Comparison of ENCODE assay signal across 8 cellular contexts in genomic region chr19:35029737-35030256, GRCh38. TPM values are rescaled to one million over a fixed set of nuclear protein-coding genes. Genes with fewer than 3 reads are reported as not detected.
DNase-seq lines count a peak whose midpoint lies in the region; ATAC-seq, FAIRE-seq and TF ChIP-seq lines count a peak whose summit lies in the region.

No MANE protein-coding gene starts in this region.

- no peaks in the 10 kb centered on the region for H3K79me2 ChIP-seq in keratinocyte (ENCODE audit: control insufficient read depth, insufficient read depth, low read length)

- intact Hi-C loops in activated CD4-positive, alpha-beta T cell treated with anti-CD3 and anti-CD28 coated beads, Interleukin-2, amount 10 ng/mL, durations not matched to agents 24 days and 14 days (cut with micrococcal nuclease): no loop called here

- no peak for FAIRE-seq in keratinocyte (lab: Jason Lieb, UNC)

- H3K27ac ChIP-seq in keratinocyte (ENCODE audit: control insufficient read depth, insufficient read depth, low read length): no peak overlapping the region
- no peak overlapping the region for H3K27ac ChIP-seq in thoracic aorta

- H4K20me1 ChIP-seq in keratinocyte (ENCODE audit: control insufficient read depth, extremely low read depth, insufficient read depth, low read length): no peaks in the 10 kb centered on the region

- peak overlapping the region; percentile 52 for H3K4me3 Mint-ChIP-seq in activated CD4-positive, alpha-beta T cell treated with anti-CD3 and anti-CD28 coated beads, Interleukin-2, amount 10 ng/mL, durations not matched to agents 24 days and 14 days
- peak overlapping the region; percentile 50 for H3K4me3 Mint-ChIP-seq in activated naive CD8-positive, alpha-beta T cell treated with anti-CD3 and anti-CD28 coated beads for 36 hours

- peak overlapping the region; percentile 56 for H3K4me2 ChIP-seq in keratinocyte (ENCODE audit: control insufficient read depth, extremely low read depth, insufficient read depth, low read depth, low read length)

- peaks cover 28% of the 10 kb centered on the region for H3K36me3 Mint-ChIP-seq in activated CD4-positive, alpha-beta T cell treated with anti-CD3 and anti-CD28 coated beads, Interleukin-2, amount 10 ng/mL, durations not matched to agents 24 days and 14 days (ENCODE audit: low read depth)
- H3K36me3 Mint-ChIP-seq in activated naive CD8-positive, alpha-beta T cell treated with anti-CD3 and anti-CD28 coated beads for 36 hours: peaks cover 10% of the 10 kb centered on the region

- H3K27me3 ChIP-seq in keratinocyte (ENCODE audit: control insufficient read depth, extremely low read depth, insufficient read depth, low read length) (peaks cover 37% of the 10 kb centered on the region), thoracic aorta (replicated peaks; ENCODE audit: insufficient read depth) (no peaks in the 10 kb centered on the region)

- dilution Hi-C loops in keratinocyte (cut with MboI; ENCODE audit: extremely low pct_ligation_motif_present, low sequenced_read_pairs): no loop called here

- H3K27ac Mint-ChIP-seq in activated CD4-positive, alpha-beta T cell treated with anti-CD3 and anti-CD28 coated beads, Interleukin-2, amount 10 ng/mL, durations not matched to agents 24 days and 14 days: no peak overlapping the region
- H3K27ac Mint-ChIP-seq in activated naive CD8-positive, alpha-beta T cell treated with anti-CD3 and anti-CD28 coated beads for 36 hours: no peak overlapping the region

- no peak overlapping the region for H3K9ac ChIP-seq in keratinocyte (ENCODE audit: control insufficient read depth, extremely low read depth, insufficient read depth, low read length)

- H3K4me1 ChIP-seq in keratinocyte (ENCODE audit: control insufficient read depth, extremely low read depth, insufficient read depth, low read length): peaks cover 3% of the 10 kb centered on the region
- H3K4me1 ChIP-seq in thoracic aorta (ENCODE audit: control insufficient read depth in 1 of 2, low read depth in 2 of 2): peaks cover 8 to 10% of the 10 kb centered on the region in 2 donors

- H3K4me1 Mint-ChIP-seq in activated CD4-positive, alpha-beta T cell treated with anti-CD3 and anti-CD28 coated beads, Interleukin-2, amount 10 ng/mL, durations not matched to agents 24 days and 14 days: peaks cover 6% of the 10 kb centered on the region
- peaks cover 11% of the 10 kb centered on the region for H3K4me1 Mint-ChIP-seq in activated naive CD8-positive, alpha-beta T cell treated with anti-CD3 and anti-CD28 coated beads for 36 hours

- no peaks in the 10 kb centered on the region for H3K9me1 ChIP-seq in keratinocyte (ENCODE audit: control insufficient read depth, extremely low read depth, insufficient read depth, low read length)

- H3K27me3 Mint-ChIP-seq in activated CD4-positive, alpha-beta T cell treated with anti-CD3 and anti-CD28 coated beads, Interleukin-2, amount 10 ng/mL, durations not matched to agents 24 days and 14 days: peaks cover 25% of the 10 kb centered on the region
- H3K27me3 Mint-ChIP-seq in activated naive CD8-positive, alpha-beta T cell treated with anti-CD3 and anti-CD28 coated beads for 36 hours: peaks cover 14% of the 10 kb centered on the region

- no peak for DNase-seq in activated CD4-positive, alpha-beta T cell treated with anti-CD3 and anti-CD28 coated beads, Interleukin-2, amount 10 ng/mL, durations not matched to agents 24 days and 14 days
- no peak for DNase-seq in activated CD4-positive, alpha-beta T cell treated with anti-CD3 and anti-CD28 coated beads, Interleukin-2, amount 50 U/mL, for 1 hour
- no peak for DNase-seq in activated naive CD8-positive, alpha-beta T cell treated with anti-CD3 and anti-CD28 coated beads for 36 hours
- DNase-seq in keratinocyte (ENCODE audit: low read depth, low spot score) (no peak), thoracic aorta (ENCODE audit: low spot score) (no peak), NCI-H1092 treated with DMSO at 0.1 percent for 48 hours (lab: John Stamatoyannopoulos, UW) (no peak), cortex of kidney (lab: John Stamatoyannopoulos, UW) (no peak)

- H3K4me3 ChIP-seq in keratinocyte (ENCODE audit: control insufficient read depth in 2 of 3, extremely low read depth in 1 of 3, insufficient read depth in 2 of 3, low read depth in 1 of 3, low read length in 3 of 3) (peak overlapping the region in 1 of 3 experiments; percentile 13), thoracic aorta (peak overlapping the region; percentile 82)

- peaks cover 6 to 9% of the 10 kb centered on the region in 2 experiments for H3K36me3 ChIP-seq in keratinocyte (ENCODE audit: control insufficient read depth in 2 of 2, extremely low read depth in 1 of 2, insufficient read depth in 2 of 2, low read length in 2 of 2)
- H3K36me3 ChIP-seq in thoracic aorta: peaks cover 5% of the 10 kb centered on the region

- H3K9me3 ChIP-seq in keratinocyte (ENCODE audit: control insufficient read depth, low read depth, low read length) (no peaks in the 10 kb centered on the region), thoracic aorta (no peaks in the 10 kb centered on the region)

- no peak overlapping the region for H2AFZ ChIP-seq in keratinocyte (ENCODE audit: control insufficient read depth, low read length)

- ATAC-seq in thoracic aorta (ENCODE audit: insufficient number of reproducible peaks, low FRiP score, low read depth) (no peak), HG03095 (IDR thresholded peaks at IDR 0.05; ENCODE audit: unreplicated experiment) (no peak)

- TF ChIP-seq CTCF in keratinocyte (optimal IDR thresholded peaks at IDR 0.05 in 1 of 3, IDR thresholded peaks at IDR 0.05 in 1 of 3, conservative IDR thresholded peaks at IDR 0.05 in 1 of 3; ENCODE audit: extremely low read depth in 1 of 3, insufficient read depth in 2 of 3, low read length in 3 of 3) (no peak), thoracic aorta (IDR thresholded peaks at IDR 0.05) (no peak)

- no peaks in the 10 kb centered on the region for H3K9me3 Mint-ChIP-seq in activated CD4-positive, alpha-beta T cell treated with anti-CD3 and anti-CD28 coated beads, Interleukin-2, amount 10 ng/mL, durations not matched to agents 24 days and 14 days
- H3K9me3 Mint-ChIP-seq in activated naive CD8-positive, alpha-beta T cell treated with anti-CD3 and anti-CD28 coated beads for 36 hours: no peaks in the 10 kb centered on the region

RNA-seq across cellular contexts. Expression of gene SCN1B, which starts 0.5 kb away (rescaled TPM):
- total RNA-seq in activated CD4-positive, alpha-beta T cell treated with anti-CD3 and anti-CD28 coated beads, Interleukin-2, amount 10 ng/mL, durations not matched to agents 24 days and 14 days: 0.78 and 0.96 TPM in 2 replicates
- under 1 TPM; 0.45 to 0.98 TPM for total RNA-seq in activated naive CD8-positive, alpha-beta T cell treated with anti-CD3 and anti-CD28 coated beads for 36 hours
- polyA plus RNA-seq in keratinocyte: 0.30 to 0.46 TPM (median 0.45 TPM) in 3 replicates
- polyA plus RNA-seq in keratinocyte (2011; ENCODE audit: low read depth): not detected
- polyA plus RNA-seq in keratinocyte (2011; cell fraction: cytosol; rRNA removed): 0.17 and 0.60 TPM in 2 replicates
- 0.36 and 0.69 TPM in 2 replicates for polyA plus RNA-seq in keratinocyte (2011; cell fraction: nucleus; rRNA removed)
- 0.13 and 0.31 TPM in 2 replicates for polyA plus RNA-seq in keratinocyte (2012; ENCODE audit: low replicate concordance)
- polyA minus RNA-seq in keratinocyte: 0.13 to 0.54 TPM in 2 of 3 replicates, not detected in the other
- not detected for polyA minus RNA-seq in keratinocyte (2011; cell fraction: cytosol; rRNA and poly(A)+ RNA removed)
- polyA minus RNA-seq in keratinocyte (2011; cell fraction: nucleus; rRNA and poly(A)+ RNA removed): 0.21 and 0.54 TPM in 2 replicates
- total RNA-seq in thoracic aorta: 10 to 100 TPM; 25.1 to 26.0 TPM

RNA-seq across cellular contexts. Expression of gene HPN, which starts 11.7 kb away (rescaled TPM):
- 0.09 TPM in 1 of 2 replicates, not detected in the other for total RNA-seq in activated CD4-positive, alpha-beta T cell treated with anti-CD3 and anti-CD28 coated beads, Interleukin-2, amount 10 ng/mL, durations not matched to agents 24 days and 14 days
- under 1 TPM in 1 of 2 experiments, not detected in 1; 0.31 TPM for total RNA-seq in activated naive CD8-positive, alpha-beta T cell treated with anti-CD3 and anti-CD28 coated beads for 36 hours
- not detected in 3 replicates for polyA plus RNA-seq in keratinocyte
- polyA plus RNA-seq in keratinocyte (2011; ENCODE audit: low read depth): not detected
- polyA plus RNA-seq in keratinocyte (2011; cell fraction: cytosol; rRNA removed): not detected in 2 replicates
- polyA plus RNA-seq in keratinocyte (2011; cell fraction: nucleus; rRNA removed): not detected in 2 replicates
- not detected in 2 replicates for polyA plus RNA-seq in keratinocyte (2012; ENCODE audit: low replicate concordance)
- polyA minus RNA-seq in keratinocyte: not detected in 3 replicates
- not detected for polyA minus RNA-seq in keratinocyte (2011; cell fraction: cytosol; rRNA and poly(A)+ RNA removed)
- polyA minus RNA-seq in keratinocyte (2011; cell fraction: nucleus; rRNA and poly(A)+ RNA removed): not detected in 2 replicates
- 1 to 10 TPM in 1 of 2 donors, under 1 TPM in 1; 0.35 to 5.4 TPM for total RNA-seq in thoracic aorta

RNA-seq across cellular contexts. Expression of gene GRAMD1A, which starts 29.7 kb away (rescaled TPM):
- 160 and 176 TPM in 2 replicates for total RNA-seq in activated CD4-positive, alpha-beta T cell treated with anti-CD3 and anti-CD28 coated beads, Interleukin-2, amount 10 ng/mL, durations not matched to agents 24 days and 14 days
- total RNA-seq in activated naive CD8-positive, alpha-beta T cell treated with anti-CD3 and anti-CD28 coated beads for 36 hours: 100 to 1,000 TPM; 135 to 140 TPM
- 22.1 to 26.8 TPM (median 24.6 TPM) in 3 replicates for polyA plus RNA-seq in keratinocyte
- 10.2 TPM for polyA plus RNA-seq in keratinocyte (2011; ENCODE audit: low read depth)
- 24.4 and 28.2 TPM in 2 replicates for polyA plus RNA-seq in keratinocyte (2011; cell fraction: cytosol; rRNA removed)
- polyA plus RNA-seq in keratinocyte (2011; cell fraction: nucleus; rRNA removed): 44.1 and 73.3 TPM in 2 replicates
- 14.2 and 25.5 TPM in 2 replicates for polyA plus RNA-seq in keratinocyte (2012; ENCODE audit: low replicate concordance)
- 23.0 to 35.5 TPM (median 26.0 TPM) in 3 replicates for polyA minus RNA-seq in keratinocyte
- 21.9 TPM for polyA minus RNA-seq in keratinocyte (2011; cell fraction: cytosol; rRNA and poly(A)+ RNA removed)
- polyA minus RNA-seq in keratinocyte (2011; cell fraction: nucleus; rRNA and poly(A)+ RNA removed): 15.7 and 19.5 TPM in 2 replicates
- 10 to 100 TPM; 42.9 to 83.5 TPM for total RNA-seq in thoracic aorta

Comparison
In these comparisons a context has a peak if more than half of its experiments do, and no peak if none do; other contexts are left out.
1. RNA of gene SCN1B, which starts 0.5 kb away (total RNA-seq): 25.1 to 26.0 TPM in thoracic aorta; 0.45 to 0.98 TPM in activated naive CD8-positive, alpha-beta T cell treated with anti-CD3 and anti-CD28 coated beads for 36 hours and 0.78 to 0.96 TPM in activated CD4-positive, alpha-beta T cell treated with anti-CD3 and anti-CD28 coated beads, Interleukin-2, amount 10 ng/mL, durations not matched to agents 24 days and 14 days; every median in the first group is over 10 times any median in the second.